Comparison of ENCODE assay signal across 11 cellular contexts in the genomic region with DNA sequence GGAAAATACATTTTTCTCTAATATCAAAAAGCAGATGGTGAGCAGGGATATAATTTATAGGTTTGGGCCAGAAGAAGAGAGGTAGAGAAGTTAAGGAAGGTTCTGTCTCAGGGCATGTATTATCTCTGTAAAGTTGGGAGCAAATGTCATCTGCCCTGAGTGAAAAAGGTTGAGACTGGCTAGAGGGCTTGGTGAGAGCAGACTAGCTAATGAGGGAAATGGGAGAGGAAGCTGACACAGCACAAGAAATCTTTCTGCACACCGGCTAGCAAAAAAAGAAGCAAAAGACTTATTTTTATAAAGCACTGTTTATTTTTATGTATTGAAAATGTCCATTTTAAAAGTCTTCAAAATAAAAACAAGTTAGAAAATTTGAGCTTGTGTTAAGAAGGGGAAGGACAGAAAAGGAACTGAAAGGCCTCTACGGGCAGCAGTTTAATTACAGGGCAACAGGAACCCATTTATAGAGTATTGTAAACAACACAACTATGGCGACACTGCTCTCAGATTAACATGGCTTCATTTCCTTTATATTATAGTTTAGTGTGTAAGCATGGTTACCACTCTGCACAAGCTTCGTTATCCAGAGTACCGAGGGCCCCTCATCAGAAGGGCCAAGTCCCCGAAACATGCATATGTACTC.
DNase-seq lines count a peak whose midpoint lies in the region; ATAC-seq and FAIRE-seq lines count a peak whose summit lies in the region.
"Had no signal": no experiment of that assay in that cellular context is flagged by ENCODE, and none has a peak within 500 bp of the region (broad histone marks: within the 10 kb centered on the region; RNA-seq: fewer than 3 reads in every experiment).

No MANE protein-coding gene starts in this region.

- DNase-seq in hepatic stellate cell (ENCODE audit: low spot score) (no peak), hypothalamus (lab: John Stamatoyannopoulos, UW) (no peak)
- no peak for DNase-seq in stimulated activated CD4-positive, alpha-beta T cell treated with anti-CD3 and anti-CD28 coated beads, Interleukin-2, amount 100 ng/mL, for 24 hours
- DNase-seq: DND-41, nucleus accumbens, T-helper 9 cell had no signal

- FAIRE-seq in colon (lab: Jason Lieb, UNC) = peak; percentile 38
- FAIRE-seq: keratinocyte had no signal

- peak; percentile 45 for ATAC-seq in GM18519 (IDR thresholded peaks at IDR 0.05; ENCODE audit: low FRiP score, unreplicated experiment)
- peak; percentile 69 for ATAC-seq in GM21526 (IDR thresholded peaks at IDR 0.05; ENCODE audit: low FRiP score, unreplicated experiment)
- peak; percentile 73 for ATAC-seq in HG03442 (IDR thresholded peaks at IDR 0.05; ENCODE audit: unreplicated experiment)
